15 cellular contexts compared by ENCODE assay signal in genomic region chr11:64834723-64835615, GRCh38. TPM values are rescaled to one million over a fixed set of nuclear protein-coding genes. Genes with fewer than 3 reads are reported as not detected.
DNase-seq lines count a peak whose midpoint lies in the region; ATAC-seq, FAIRE-seq and TF ChIP-seq lines count a peak whose summit lies in the region.
"Had no signal": no experiment of that assay in that cellular context is flagged by ENCODE, and none has a peak within 500 bp of the region (broad histone marks: within the 10 kb centered on the region; RNA-seq: fewer than 3 reads in every experiment).

No MANE protein-coding gene starts in this region.

- no peaks in the 10 kb centered on the region for H3F3A ChIP-seq in GM23338 (replicated peaks; ENCODE audit: low read depth)

- no peaks in the 10 kb centered on the region for H3K9me3 Mint-ChIP-seq in astrocyte (ENCODE audit: unreplicated experiment)
- H3K9me3 Mint-ChIP-seq in GM23338 = no peaks in the 10 kb centered on the region
- H3K9me3 Mint-ChIP-seq: activated CD4-positive, alpha-beta T cell treated with anti-CD3 and anti-CD28 coated beads, Interleukin-2, amount 10 ng/mL, durations not matched to agents 24 days and 14 days had no signal

- FAIRE-seq in HTR-8/SVneo (lab: Jason Lieb, UNC) (peak; percentile 92), astrocyte (lab: Jason Lieb, UNC) (no peak)

- no peak overlapping the region for H3K4me2 ChIP-seq in astrocyte (ENCODE audit: low read length)
- H3K4me2 ChIP-seq in GM23338 = no peak overlapping the region

- TF ChIP-seq CTCF in astrocyte (IDR thresholded peaks at IDR 0.05; ENCODE audit: insufficient read depth, low read depth, low read length) (no peak), left lung (IDR thresholded peaks at IDR 0.05) (no peak), GM23338 (conservative IDR thresholded peaks at IDR 0.05; ENCODE audit: low read depth in 2 of 2) (no peak)

- intact Hi-C loops in left lung (cut with DNase I) = no loop called here

- H3K4me3 Mint-ChIP-seq in astrocyte (ENCODE audit: unreplicated experiment) = no peak overlapping the region
- no peak overlapping the region for H3K4me3 Mint-ChIP-seq in GM23338
- H3K4me3 Mint-ChIP-seq: activated CD4-positive, alpha-beta T cell treated with anti-CD3 and anti-CD28 coated beads, Interleukin-2, amount 10 ng/mL, durations not matched to agents 24 days and 14 days; B cell had no signal

- no peak overlapping the region for H3K27ac ChIP-seq in astrocyte (ENCODE audit: low read depth, low read length)
- H3K27ac ChIP-seq in left lung = no peak overlapping the region
- H3K27ac ChIP-seq in GM23338 (ENCODE audit: low read depth) = no peak overlapping the region

- H3K36me3 Mint-ChIP-seq in astrocyte (ENCODE audit: low read depth, unreplicated experiment) (no peaks in the 10 kb centered on the region), GM23338 (ENCODE audit: low read depth) (peaks cover 9% of the 10 kb centered on the region; the same call in 2 of the 3 replicates)

- H3K27ac Mint-ChIP-seq in astrocyte (ENCODE audit: unreplicated experiment) = no peak overlapping the region
- H3K27ac Mint-ChIP-seq in GM23338 = no peak overlapping the region
- H3K27ac Mint-ChIP-seq: activated CD4-positive, alpha-beta T cell treated with anti-CD3 and anti-CD28 coated beads, Interleukin-2, amount 10 ng/mL, durations not matched to agents 24 days and 14 days; B cell had no signal

- H3K4me3 ChIP-seq in astrocyte (ENCODE audit: insufficient read depth, low read depth, low read length) = no peak overlapping the region
- no peak overlapping the region for H3K4me3 ChIP-seq in left lung
- H3K4me3 ChIP-seq in GM23338 = no peak overlapping the region

- H3K36me3 ChIP-seq in astrocyte (ENCODE audit: insufficient read depth, low read length) (no peaks in the 10 kb centered on the region), left lung (peaks cover 0 to 53% of the 10 kb centered on the region in 2 donors), GM23338 (ENCODE audit: insufficient read depth) (no peaks in the 10 kb centered on the region)

- H3K79me2 ChIP-seq in astrocyte (ENCODE audit: insufficient read depth, low read length) = no peaks in the 10 kb centered on the region
- no peaks in the 10 kb centered on the region for H3K79me2 ChIP-seq in GM23338 (replicated peaks; ENCODE audit: insufficient read depth)

- no peaks in the 10 kb centered on the region for H3K9me3 ChIP-seq in astrocyte (ENCODE audit: insufficient read depth, low read depth, low read length)
- no peaks in the 10 kb centered on the region for H3K9me3 ChIP-seq in left lung

- DNase-seq in AG08396 (ENCODE audit: low spot score) (peak; percentile 58), HTR-8/SVneo (ENCODE audit: insufficient read length, low spot score) (peak; percentile 84), astrocyte (ENCODE audit: low read depth) (peak; percentile 43), left lung (peak; percentile 73 to 91), GM23338 (ENCODE audit: low spot score) (no peak), T-helper 1 cell (no peak)
- DNase-seq: activated CD4-positive, alpha-beta T cell treated with anti-CD3 and anti-CD28 coated beads, Interleukin-2, amount 10 ng/mL, durations not matched to agents 24 days and 14 days; activated gamma-delta T cell; caudate nucleus; NCI-H1105; NCI-H82 had no signal

- peaks cover 5% of the 10 kb centered on the region for H3K27me3 Mint-ChIP-seq in astrocyte (ENCODE audit: low read depth, unreplicated experiment)
- peaks cover 2% of the 10 kb centered on the region for H3K27me3 Mint-ChIP-seq in GM23338 (ENCODE audit: insufficient read depth, low read depth, poor library complexity)
- H3K27me3 Mint-ChIP-seq: activated CD4-positive, alpha-beta T cell treated with anti-CD3 and anti-CD28 coated beads, Interleukin-2, amount 10 ng/mL, durations not matched to agents 24 days and 14 days; B cell had no signal

- H3K27me3 ChIP-seq in astrocyte (ENCODE audit: insufficient read depth, low read length) = no peaks in the 10 kb centered on the region
- no peaks in the 10 kb centered on the region for H3K27me3 ChIP-seq in left lung
- no peaks in the 10 kb centered on the region for H3K27me3 ChIP-seq in GM23338 (ENCODE audit: insufficient read depth)

- no peaks in the 10 kb centered on the region for H3K9me2 ChIP-seq in GM23338 (ENCODE audit: insufficient read depth)

- H2AFZ ChIP-seq in astrocyte (ENCODE audit: low read depth, low read length) = no peak overlapping the region
- no peak overlapping the region for H2AFZ ChIP-seq in GM23338

- H3K9ac ChIP-seq in astrocyte (ENCODE audit: low read length) = no peak overlapping the region

- H3K4me1 Mint-ChIP-seq in astrocyte (ENCODE audit: low read depth, unreplicated experiment) (no peaks in the 10 kb centered on the region), GM23338 (no peaks in the 10 kb centered on the region)
- H3K4me1 Mint-ChIP-seq: activated CD4-positive, alpha-beta T cell treated with anti-CD3 and anti-CD28 coated beads, Interleukin-2, amount 10 ng/mL, durations not matched to agents 24 days and 14 days; B cell had no signal

- H3K4me1 ChIP-seq in astrocyte (ENCODE audit: insufficient read depth, low read length) = peaks cover 6% of the 10 kb centered on the region
- no peaks in the 10 kb centered on the region for H3K4me1 ChIP-seq in left lung
- no peaks in the 10 kb centered on the region for H3K4me1 ChIP-seq in GM23338 (ENCODE audit: insufficient read depth)

- ATAC-seq in left lung (peak; percentile 96), GM23338 (no peak), GM19324 (IDR thresholded peaks at IDR 0.05; ENCODE audit: low FRiP score, unreplicated experiment) (no peak), HG02870 (IDR thresholded peaks at IDR 0.05; ENCODE audit: unreplicated experiment) (no peak)

- H4K20me1 ChIP-seq in astrocyte (ENCODE audit: insufficient read depth, low read length) (no peaks in the 10 kb centered on the region), GM23338 (replicated peaks; ENCODE audit: insufficient read depth) (no peaks in the 10 kb centered on the region)

TF ChIP-seq in GM23338, 12 proteins besides CTCF, POLR2A, EP300 and RAD21 (continues in another document):
- TF ChIP-seq STAT1 (IDR thresholded peaks at IDR 0.05; ENCODE audit: unreplicated experiment) (no peak), EZH2phosphoT487 (IDR thresholded peaks at IDR 0.05; ENCODE audit: unreplicated experiment) (no peak)

RNA-seq across cellular contexts. Expression of gene CDC42BPG, which starts 9.5 kb away (rescaled TPM):
- total RNA-seq in astrocyte = 2.0 and 4.6 TPM in 2 replicates
- 10 to 100 TPM; 18.0 to 25.9 TPM for total RNA-seq in left lung
- total RNA-seq in GM23338 (2014; rRNA removed; shearing (Covaris generic)) = 10.1 and 11.6 TPM in 2 replicates
- polyA plus RNA-seq in GM23338 (2016; fragmentation: Nextera tagmentation; extraction: Ambion mirVana) = 1.8 and 2.3 TPM in 2 replicates
- polyA plus RNA-seq: neural cell had no signal

RNA-seq across cellular contexts. Expression of gene MEN1, which starts 24.6 kb away (rescaled TPM):
- 26.0 and 27.5 TPM in 2 replicates for total RNA-seq in astrocyte
- total RNA-seq in left lung = 10 to 100 TPM; 26.9 to 29.3 TPM
- 38.9 and 45.2 TPM in 2 replicates for total RNA-seq in GM23338 (2014; rRNA removed; shearing (Covaris generic))
- 27.2 and 31.6 TPM in 2 replicates for polyA plus RNA-seq in GM23338 (2016; fragmentation: Nextera tagmentation; extraction: Ambion mirVana)

RNA-seq across cellular contexts. Expression of gene MAP4K2, which starts 32.0 kb away (rescaled TPM):
- total RNA-seq in astrocyte = 11.2 and 12.3 TPM in 2 replicates
- 10 to 100 TPM; 19.3 to 23.2 TPM for total RNA-seq in left lung
- total RNA-seq in GM23338 (2014; rRNA removed; shearing (Covaris generic)) = 32.3 and 42.6 TPM in 2 replicates
- polyA plus RNA-seq in GM23338 (2016; fragmentation: Nextera tagmentation; extraction: Ambion mirVana) = 9.9 and 11.2 TPM in 2 replicates

RNA-seq across cellular contexts. Expression of gene EHD1, which starts 43.5 kb away (rescaled TPM):
- total RNA-seq in astrocyte (182 and 201 TPM in 2 replicates), left lung (100 to 1,000 TPM in 1 of 2 donors, 10 to 100 TPM in 1; 73.0 to 153 TPM)
- total RNA-seq in GM23338 (2014; rRNA removed; shearing (Covaris generic)) = 43.8 and 69.7 TPM in 2 replicates
- polyA plus RNA-seq in GM23338 (2016; fragmentation: Nextera tagmentation; extraction: Ambion mirVana) = 16.7 and 16.9 TPM in 2 replicates

RNA-seq across cellular contexts. Expression of gene SF1, which starts 56.6 kb away (rescaled TPM):
- 210 and 215 TPM in 2 replicates for total RNA-seq in astrocyte
- 100 to 1,000 TPM; 169 to 228 TPM for total RNA-seq in left lung
- total RNA-seq in GM23338 (2014; rRNA removed; shearing (Covaris generic)) = 235 and 252 TPM in 2 replicates
- 76.9 and 82.9 TPM in 2 replicates for polyA plus RNA-seq in GM23338 (2016; fragmentation: Nextera tagmentation; extraction: Ambion mirVana)

Comparison
In these comparisons a context has a peak if more than half of its experiments do, and no peak if none do; other contexts are left out.
1. DNase-seq: peak in AG08396 (single experiment), HTR-8/SVneo (single experiment), astrocyte (single experiment) and left lung (2 of 2); none in GM23338 (single experiment) and T-helper 1 cell (0 of 5).